Comparison of ENCODE assay signal across 13 cellular contexts in the genomic region with DNA sequence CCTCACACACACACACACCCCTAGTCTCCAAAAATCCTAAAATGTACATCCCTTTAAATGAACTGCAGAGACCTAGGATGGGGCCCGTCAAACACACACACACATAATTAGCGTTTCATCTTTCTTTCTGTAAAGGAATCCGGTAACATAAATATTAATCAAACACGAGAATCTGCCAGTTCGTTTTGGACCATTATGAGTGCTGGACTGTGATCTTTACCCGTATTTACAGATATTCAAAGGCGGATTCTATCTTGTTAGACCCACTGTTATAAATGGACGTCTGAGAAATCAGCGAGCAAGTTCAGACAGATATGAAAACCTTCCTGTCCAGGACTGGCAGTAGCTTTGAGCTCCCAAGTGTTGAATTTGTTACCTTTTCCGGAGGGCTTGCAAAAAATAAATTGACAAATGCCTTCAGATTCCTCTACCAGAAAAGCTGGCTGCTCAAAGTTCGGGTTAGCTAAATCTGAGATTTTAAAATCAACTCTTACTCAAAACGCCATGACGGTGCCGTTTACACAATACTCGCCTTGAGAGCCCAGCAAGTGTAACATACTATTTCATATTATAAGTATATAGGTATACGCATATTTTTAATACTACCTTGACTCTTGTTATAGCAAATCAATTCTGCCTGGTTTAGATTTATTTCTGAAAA. TPM values are rescaled to one million over a fixed set of nuclear protein-coding genes. Genes with fewer than 3 reads are reported as not detected.
DNase-seq lines count a peak whose midpoint lies in the region; ATAC-seq and TF ChIP-seq lines count a peak whose summit lies in the region.
"Had no signal": no experiment of that assay in that cellular context is flagged by ENCODE, and none has a peak within 500 bp of the region (broad histone marks: within the 10 kb centered on the region; RNA-seq: fewer than 3 reads in every experiment).

No MANE protein-coding gene starts in this region.

- CTCF ChIA-PET in activated CD8-positive, alpha-beta T cell treated with anti-CD3 and anti-CD28 coated beads for 36 hours (lab: Charles Lee): interaction anchor here (0.7 to 17.6 kb wide), 5 partner anchors 10 to 22 kb away, joined by 3 to 189 read pairs (median 5); no protein-coding TSS in a partner anchor

- POLR2A ChIA-PET in activated CD8-positive, alpha-beta T cell treated with anti-CD3 and anti-CD28 coated beads for 36 hours (lab: Charles Lee): interaction anchor here (0.9 to 23.8 kb wide), 7 partner anchors 11 to 44 kb away, joined by 3 to 496 read pairs (median 16); a partner anchor contains a TSS

- no peak overlapping the region for H3K4me2 ChIP-seq in hepatocyte

- no peaks in the 10 kb centered on the region for H3K9me2 ChIP-seq in hepatocyte (replicated peaks; ENCODE audit: insufficient read depth)

- TF ChIP-seq CTCF in activated CD8-positive, alpha-beta T cell treated with anti-CD3 and anti-CD28 coated beads for 36 hours (IDR thresholded peaks at IDR 0.05): no peak
- TF ChIP-seq CTCF in hepatocyte (IDR thresholded peaks at IDR 0.05; ENCODE audit: poor library complexity): no peak
- TF ChIP-seq CTCF in BE2C (IDR thresholded peaks at IDR 0.05; ENCODE audit: low read depth, low read length): no peak

- H3K9me3 ChIP-seq in hepatocyte (ENCODE audit: low read depth) (no peaks in the 10 kb centered on the region), BE2C (no peaks in the 10 kb centered on the region)
- H3K9me3 ChIP-seq: Caco-2, right lobe of liver had no signal

- peak overlapping the region; percentile 3 for H2AFZ ChIP-seq in hepatocyte
- H2AFZ ChIP-seq: GM23248 had no signal

- peaks cover 39% of the 10 kb centered on the region for H3K4me1 ChIP-seq in hepatocyte (ENCODE audit: insufficient read depth)
- H3K4me1 ChIP-seq in BE2C: no peaks in the 10 kb centered on the region
- H3K4me1 ChIP-seq: Caco-2 had no signal

- no peaks in the 10 kb centered on the region for H3K27me3 Mint-ChIP-seq in activated CD4-positive, alpha-beta T cell treated with anti-CD3 and anti-CD28 coated beads, Interleukin-2, amount 10 ng/mL, durations not matched to agents 24 days and 14 days
- no peaks in the 10 kb centered on the region for H3K27me3 Mint-ChIP-seq in activated CD8-positive, alpha-beta T cell treated with anti-CD3 and anti-CD28 coated beads for 36 hours
- H3K27me3 Mint-ChIP-seq in stimulated activated naive CD8-positive, alpha-beta T cell treated with anti-CD3 and anti-CD28 coated beads, Interleukin-15, amount 100 ng/mL, for 72 hours: no peaks in the 10 kb centered on the region

- H3K9me3 Mint-ChIP-seq in activated CD4-positive, alpha-beta T cell treated with anti-CD3 and anti-CD28 coated beads, Interleukin-2, amount 10 ng/mL, durations not matched to agents 24 days and 14 days: no peaks in the 10 kb centered on the region
- H3K9me3 Mint-ChIP-seq in activated CD8-positive, alpha-beta T cell treated with anti-CD3 and anti-CD28 coated beads for 36 hours: no peaks in the 10 kb centered on the region
- H3K9me3 Mint-ChIP-seq in stimulated activated naive CD8-positive, alpha-beta T cell treated with anti-CD3 and anti-CD28 coated beads, Interleukin-15, amount 100 ng/mL, for 72 hours: no peaks in the 10 kb centered on the region

- peaks cover 31% of the 10 kb centered on the region for H3K36me3 Mint-ChIP-seq in activated CD4-positive, alpha-beta T cell treated with anti-CD3 and anti-CD28 coated beads, Interleukin-2, amount 10 ng/mL, durations not matched to agents 24 days and 14 days (ENCODE audit: low read depth)
- peaks cover 57% of the 10 kb centered on the region for H3K36me3 Mint-ChIP-seq in activated CD8-positive, alpha-beta T cell treated with anti-CD3 and anti-CD28 coated beads for 36 hours (ENCODE audit: low read depth)

- no peak for ATAC-seq in activated CD8-positive, alpha-beta T cell treated with anti-CD3 and anti-CD28 coated beads for 36 hours
- ATAC-seq in stimulated activated naive CD8-positive, alpha-beta T cell treated with anti-CD3 and anti-CD28 coated beads, Interleukin-15, amount 100 ng/mL, for 72 hours: no peak
- ATAC-seq in GM18502 (IDR thresholded peaks at IDR 0.05; ENCODE audit: poor library complexity, unreplicated experiment): no peak
- ATAC-seq: right lobe of liver had no signal

- H4K20me1 ChIP-seq in hepatocyte (ENCODE audit: insufficient read depth, poor library complexity, severe bottlenecking): no peaks in the 10 kb centered on the region

- H3K4me3 ChIP-seq in hepatocyte (no peak overlapping the region), BE2C (ENCODE audit: low read depth, low read length) (no peak overlapping the region)
- H3K4me3 ChIP-seq: GM23248, right lobe of liver had no signal

- peak overlapping the region; percentile 99 for H3K27ac Mint-ChIP-seq in activated CD4-positive, alpha-beta T cell treated with anti-CD3 and anti-CD28 coated beads, Interleukin-2, amount 10 ng/mL, durations not matched to agents 24 days and 14 days
- peak overlapping the region; percentile 99 for H3K27ac Mint-ChIP-seq in activated CD8-positive, alpha-beta T cell treated with anti-CD3 and anti-CD28 coated beads for 36 hours
- peak overlapping the region; percentile 93 to 97 for H3K27ac Mint-ChIP-seq in stimulated activated naive CD8-positive, alpha-beta T cell treated with anti-CD3 and anti-CD28 coated beads, Interleukin-15, amount 100 ng/mL, for 72 hours

- DNase-seq in activated CD4-positive, alpha-beta T cell treated with anti-CD3 and anti-CD28 coated beads, Interleukin-2, amount 10 ng/mL, durations not matched to agents 24 days and 14 days: peak; percentile 75
- DNase-seq in activated CD4-positive, alpha-beta T cell treated with anti-CD3 and anti-CD28 coated beads for 48 hours: no peak
- DNase-seq in activated CD8-positive, alpha-beta T cell treated with anti-CD3 and anti-CD28 coated beads for 36 hours: no peak
- DNase-seq in hepatocyte (ENCODE audit: low spot score): no peak
- DNase-seq in stimulated activated naive CD8-positive, alpha-beta T cell treated with anti-CD3 and anti-CD28 coated beads, Interleukin-15, amount 100 ng/mL, for 72 hours: no peak
- DNase-seq in BE2C: no peak
- no peak for DNase-seq in central memory CD4-positive, alpha-beta T cell
- DNase-seq: Caco-2, GF-D8, GM23248, NCI-H2081 treated with DMSO at 0.1 percent for 48 hours, right lobe of liver had no signal

- H3K27me3 ChIP-seq in hepatocyte: peaks cover 14% of the 10 kb centered on the region
- peaks cover 80% of the 10 kb centered on the region for H3K27me3 ChIP-seq in BE2C

- H3K36me3 ChIP-seq in hepatocyte (replicated peaks; ENCODE audit: insufficient read depth, low read depth): no peaks in the 10 kb centered on the region
- no peaks in the 10 kb centered on the region for H3K36me3 ChIP-seq in BE2C
- H3K36me3 ChIP-seq: right lobe of liver had no signal

- H3K4me3 Mint-ChIP-seq in activated CD4-positive, alpha-beta T cell treated with anti-CD3 and anti-CD28 coated beads, Interleukin-2, amount 10 ng/mL, durations not matched to agents 24 days and 14 days: peak overlapping the region; percentile 90
- peak overlapping the region; percentile 79 for H3K4me3 Mint-ChIP-seq in activated CD8-positive, alpha-beta T cell treated with anti-CD3 and anti-CD28 coated beads for 36 hours
- H3K4me3 Mint-ChIP-seq in stimulated activated naive CD8-positive, alpha-beta T cell treated with anti-CD3 and anti-CD28 coated beads, Interleukin-15, amount 100 ng/mL, for 72 hours: peak overlapping the region; percentile 84 to 88

- peaks cover 78% of the 10 kb centered on the region for H3K4me1 Mint-ChIP-seq in activated CD4-positive, alpha-beta T cell treated with anti-CD3 and anti-CD28 coated beads, Interleukin-2, amount 10 ng/mL, durations not matched to agents 24 days and 14 days
- H3K4me1 Mint-ChIP-seq in activated CD8-positive, alpha-beta T cell treated with anti-CD3 and anti-CD28 coated beads for 36 hours (ENCODE audit: low read depth): peaks cover 65% of the 10 kb centered on the region
- peaks cover 83% of the 10 kb centered on the region for H3K4me1 Mint-ChIP-seq in stimulated activated naive CD8-positive, alpha-beta T cell treated with anti-CD3 and anti-CD28 coated beads, Interleukin-15, amount 100 ng/mL, for 72 hours

- H3K79me2 ChIP-seq in hepatocyte: peaks cover 6% of the 10 kb centered on the region

- intact Hi-C loops in activated CD4-positive, alpha-beta T cell treated with anti-CD3 and anti-CD28 coated beads, Interleukin-2, amount 10 ng/mL, durations not matched to agents 24 days and 14 days (cut with micrococcal nuclease): no loop called here
- intact Hi-C loops in activated CD8-positive, alpha-beta T cell treated with anti-CD3 and anti-CD28 coated beads for 36 hours (cut with micrococcal nuclease): no loop called here

- no peak overlapping the region for H3K27ac ChIP-seq in hepatocyte
- H3K27ac ChIP-seq: GM23248, right lobe of liver had no signal

- WGBS in hepatocyte (ENCODE audit: low lambda C conversion rate, missing lambda C conversion rate): 81% methylated on average over 16 of the region's 16 CpGs

RNA-seq across cellular contexts. Expression of a gene that starts 27.6 kb away (rescaled TPM):
- total RNA-seq in activated CD4-positive, alpha-beta T cell treated with anti-CD3 and anti-CD28 coated beads, Interleukin-2, amount 10 ng/mL, durations not matched to agents 24 days and 14 days: 48.2 and 48.5 TPM in 2 replicates
- 10 to 100 TPM; 48.5 to 53.0 TPM for total RNA-seq in activated CD8-positive, alpha-beta T cell treated with anti-CD3 and anti-CD28 coated beads for 36 hours
- total RNA-seq in hepatocyte: 1.8 and 3.2 TPM in 2 replicates
- polyA plus RNA-seq in hepatocyte: 0.28 and 0.50 TPM in 2 replicates
- not detected for polyA plus RNA-seq in BE2C (2012; ENCODE audit: insufficient read depth, insufficient read length, low read depth)
- total RNA-seq: GM23248 had no signal
- polyA plus RNA-seq: GM23248 had no signal

Comparison
In these comparisons a context has a peak if more than half of its experiments do, and no peak if none do; other contexts are left out.
1. RNA of a gene that starts 27.6 kb away (total RNA-seq): 48.5 to 53.0 TPM in activated CD8-positive, alpha-beta T cell treated with anti-CD3 and anti-CD28 coated beads for 36 hours and 48.2 to 48.5 TPM in activated CD4-positive, alpha-beta T cell treated with anti-CD3 and anti-CD28 coated beads, Interleukin-2, amount 10 ng/mL, durations not matched to agents 24 days and 14 days; 1.8 to 3.2 TPM in hepatocyte; every median in the first group is over 10 times any median in the second.
2. Peak in every context shown above with its lines, with median percentiles within 50 percentile points of each other: H3K27ac Mint-ChIP-seq and H3K4me3 Mint-ChIP-seq.